ENCODE assay signal across 8 cellular contexts in genomic region chr20:63574156-63574828, GRCh38. TPM values are rescaled to one million over a fixed set of nuclear protein-coding genes. Genes with fewer than 3 reads are reported as not detected.
DNase-seq lines count a peak whose midpoint lies in the region; ATAC-seq and TF ChIP-seq lines count a peak whose summit lies in the region.

Gene HELZ2, minus strand, starts transcription at chr20:63574239. Its CDS starts 1,854 bp downstream, at chr20:63572385.

- no peaks in the 10 kb centered on the region for H3F3A ChIP-seq in OCI-LY1 (ENCODE audit: insufficient read depth, low read length)

- H3K9me3 ChIP-seq in OCI-LY1 (ENCODE audit: low read length) (no peaks in the 10 kb centered on the region), fibroblast of lung (ENCODE audit: control insufficient read depth, insufficient read depth, low read depth, low read length) (no peaks in the 10 kb centered on the region), testis (no peaks in the 10 kb centered on the region)

- intact Hi-C loops in testis (cut with DNase I; ENCODE audit: low total_unique reads), result no loop called here

- DNase-seq in Daoy (ENCODE audit: low read depth) (peak; percentile 83), fibroblast of lung (ENCODE audit: low read depth in 2 of 2) (peak; percentile 47 to 53), testis (peak; percentile 81)
- DNase-seq in activated T-cell treated with anti-CD3 and anti-CD28 coated beads, Interleukin-2, amount 50 U/mL, for 4 hours, result peak; percentile 63
- DNase-seq in naive thymus-derived CD8-positive, alpha-beta T cell, result peak in 9 of 10 donors; percentile 43 to 82 (median 55)

- 28% methylated on average over 12 of the region's 40 CpGs; no CpG with 5 or more reads in 1 of the 2 donors for WGBS in testis, 2 donors

- TF ChIP-seq POLR2A in testis (IDR thresholded peaks at IDR 0.05), result no peak

- no peaks in the 10 kb centered on the region for H3K79me2 ChIP-seq in OCI-LY1 (ENCODE audit: insufficient read depth, low read length)
- peaks cover 5% of the 10 kb centered on the region for H3K79me2 ChIP-seq in fibroblast of lung (ENCODE audit: control insufficient read depth, insufficient read depth, low read length)

- H4K20me1 ChIP-seq in OCI-LY1 (ENCODE audit: insufficient read depth, low read length), result no peaks in the 10 kb centered on the region
- no peaks in the 10 kb centered on the region for H4K20me1 ChIP-seq in fibroblast of lung (ENCODE audit: control insufficient read depth, extremely low read depth, insufficient read depth, low read length)

- peak within 1 kb of the TSS; percentile 67 for H3K4me3 ChIP-seq in OCI-LY1 (ENCODE audit: low read depth, low read length, poor library complexity, severe bottlenecking)
- H3K4me3 ChIP-seq in fibroblast of lung (replicated peaks in 1 of 4; ENCODE audit: control extremely low read depth in 1 of 4, insufficient read depth in 1 of 4, low read depth in 3 of 4, low read length in 4 of 4), result peak within 1 kb of the TSS; percentile 76 to 88 (median 84)
- peak within 1 kb of the TSS; percentile 67 to 81 for H3K4me3 ChIP-seq in testis

- H3K27me3 ChIP-seq in OCI-LY1 (ENCODE audit: insufficient read depth, low read length), result peaks cover under 1% of the 10 kb centered on the region
- no peaks in the 10 kb centered on the region for H3K27me3 ChIP-seq in fibroblast of lung (ENCODE audit: control insufficient read depth, insufficient read depth, low read length)
- no peaks in the 10 kb centered on the region for H3K27me3 ChIP-seq in testis

- H3K36me3 Mint-ChIP-seq in activated T-cell treated with anti-CD3 and anti-CD28 coated beads, Interleukin-2, amount 50 U/mL, for 4 hours (ENCODE audit: insufficient read depth), result no peaks in the 10 kb centered on the region
- H3K36me3 Mint-ChIP-seq in naive thymus-derived CD8-positive, alpha-beta T cell, result no peaks in the 10 kb centered on the region

- ATAC-seq in HG02885 (IDR thresholded peaks at IDR 0.05; ENCODE audit: poor library complexity, unreplicated experiment), result peak; percentile 58
- peak; percentile 71 to 81 for ATAC-seq in activated T-cell treated with anti-CD3 and anti-CD28 coated beads, Interleukin-2, amount 50 U/mL, for 4 hours
- peak; percentile 88 for ATAC-seq in naive thymus-derived CD8-positive, alpha-beta T cell
- no peak for ATAC-seq in HG02610 (IDR thresholded peaks at IDR 0.05; ENCODE audit: unreplicated experiment)

- TF ChIP-seq CTCF in OCI-LY1 (IDR thresholded peaks at IDR 0.05; ENCODE audit: low read length) (no peak), fibroblast of lung (conservative IDR thresholded peaks at IDR 0.05 in 1 of 2, IDR thresholded peaks at IDR 0.05 in 1 of 2; ENCODE audit: low read depth in 1 of 2, low read length in 2 of 2) (no peak), testis (IDR thresholded peaks at IDR 0.05) (no peak)

- no peak within 1 kb of the TSS for H3K27ac ChIP-seq in OCI-LY1 (ENCODE audit: low read depth, low read length, poor library complexity, severe bottlenecking)
- peak within 1 kb of the TSS; percentile 83 for H3K27ac ChIP-seq in fibroblast of lung (ENCODE audit: insufficient read depth, low read length)
- peak within 1 kb of the TSS; percentile 56 to 80 for H3K27ac ChIP-seq in testis

- H3K4me3 Mint-ChIP-seq in activated T-cell treated with anti-CD3 and anti-CD28 coated beads, Interleukin-2, amount 50 U/mL, for 4 hours, result peak within 1 kb of the TSS; percentile 81
- peak within 1 kb of the TSS; percentile 74 to 89 (median 79) for H3K4me3 Mint-ChIP-seq in naive thymus-derived CD8-positive, alpha-beta T cell

- H3K9me3 Mint-ChIP-seq in activated T-cell treated with anti-CD3 and anti-CD28 coated beads, Interleukin-2, amount 50 U/mL, for 4 hours, result no peaks in the 10 kb centered on the region
- no peaks in the 10 kb centered on the region for H3K9me3 Mint-ChIP-seq in naive thymus-derived CD8-positive, alpha-beta T cell

- H3K27me3 Mint-ChIP-seq in activated T-cell treated with anti-CD3 and anti-CD28 coated beads, Interleukin-2, amount 50 U/mL, for 4 hours (ENCODE audit: low read depth), result no peaks in the 10 kb centered on the region
- peaks cover 0 to 2% (median 0%) of the 10 kb centered on the region in 5 donors for H3K27me3 Mint-ChIP-seq in naive thymus-derived CD8-positive, alpha-beta T cell

- H3K27ac Mint-ChIP-seq in naive thymus-derived CD8-positive, alpha-beta T cell, result peak within 1 kb of the TSS in 8 of 10 donors; percentile 36 to 88 (median 76)

- peak within 1 kb of the TSS; percentile 63 for H3K9ac ChIP-seq in OCI-LY1 (ENCODE audit: low read length)
- peak within 1 kb of the TSS; percentile 84 for H3K9ac ChIP-seq in fibroblast of lung (ENCODE audit: insufficient read depth, low read length)

- no peak within 1 kb of the TSS for H2AFZ ChIP-seq in OCI-LY1 (ENCODE audit: low read length)
- peak within 1 kb of the TSS; percentile 34 for H2AFZ ChIP-seq in fibroblast of lung (ENCODE audit: low read length)

- H3K4me1 Mint-ChIP-seq in activated T-cell treated with anti-CD3 and anti-CD28 coated beads, Interleukin-2, amount 50 U/mL, for 4 hours (ENCODE audit: low read depth), result peaks cover 3% of the 10 kb centered on the region
- peaks cover 1 to 13% (median 7%) of the 10 kb centered on the region in 4 donors for H3K4me1 Mint-ChIP-seq in naive thymus-derived CD8-positive, alpha-beta T cell

- POLR2A ChIA-PET in naive thymus-derived CD8-positive, alpha-beta T cell (lab: Charles Lee), result interaction anchor here (1.1 to 1.6 kb wide), 4 partner anchors 17 to 67 kb away, joined by 3 read pairs; partner anchors contain the start of gene PTK6

- H3K36me3 ChIP-seq in OCI-LY1 (ENCODE audit: insufficient read depth, low read length), result no peaks in the 10 kb centered on the region
- peaks cover 3% of the 10 kb centered on the region for H3K36me3 ChIP-seq in fibroblast of lung (ENCODE audit: control insufficient read depth, insufficient read depth, low read length)
- no peaks in the 10 kb centered on the region for H3K36me3 ChIP-seq in testis (ENCODE audit: low read depth, missing control alignments)

- peak within 1 kb of the TSS; percentile 87 for H3K4me2 ChIP-seq in OCI-LY1 (ENCODE audit: low read length)
- peak within 1 kb of the TSS; percentile 99 for H3K4me2 ChIP-seq in fibroblast of lung (ENCODE audit: extremely low read depth, insufficient read depth, low read length)

- H3K4me1 ChIP-seq in OCI-LY1 (ENCODE audit: insufficient read depth, low read length, severe bottlenecking) (peaks cover 11% of the 10 kb centered on the region), fibroblast of lung (ENCODE audit: control insufficient read depth, extremely low read depth, insufficient read depth, low read length) (peaks cover 7% of the 10 kb centered on the region), testis (peaks cover 6% of the 10 kb centered on the region)

- H3K9me2 ChIP-seq in OCI-LY1 (ENCODE audit: low read depth, low read length), result no peaks in the 10 kb centered on the region

RNA-seq across cellular contexts. Expression of gene HELZ2, which starts in this region (rescaled TPM):
- 19.2 and 19.3 TPM in 2 replicates for total RNA-seq in Daoy (2014; rRNA removed; shearing (Covaris generic))
- 10 to 100 TPM in 1 of 3 donors, 1 to 10 TPM in 2; 7.4 to 11.9 (median 7.8) TPM for total RNA-seq in activated T-cell treated with anti-CD3 and anti-CD28 coated beads, Interleukin-2, amount 50 U/mL, for 4 hours
- total RNA-seq in fibroblast of lung (40.6 and 47.6 TPM in 2 replicates), testis (10 to 100 TPM; 13.5 to 22.9 TPM)
- polyA plus RNA-seq in fibroblast of lung (3.3 and 6.2 TPM in 2 replicates), testis (ENCODE audit: insufficient read depth, low read depth, low replicate concordance) (7.1 TPM)
- 9.7 and 15.1 TPM in 2 replicates for polyA plus RNA-seq in fibroblast of lung (2012)
- 35.0 and 50.3 TPM in 2 replicates for polyA minus RNA-seq in fibroblast of lung (ENCODE audit: low replicate concordance)
- 10 to 100 TPM; 22.7 to 24.4 TPM for total RNA-seq in naive thymus-derived CD8-positive, alpha-beta T cell
- polyA plus RNA-seq in naive thymus-derived CD8-positive, alpha-beta T cell, result 1 to 10 TPM; 3.1 to 4.6 (median 4.1) TPM
